ENCODE assay signal across 13 cellular contexts in genomic region chr10:113020838-113021237, GRCh38.
A peak's percentile ranks its signal among the peaks of the same experiment; 100 is the strongest.
DNase-seq lines count a peak whose midpoint lies in the region; ATAC-seq and TF ChIP-seq lines count a peak whose summit lies in the region.
"Had no signal": no experiment of that assay in that cellular context is flagged by ENCODE, and none has a peak within 500 bp of the region (broad histone marks: within the 10 kb centered on the region; RNA-seq: fewer than 3 reads in every experiment).

No MANE protein-coding gene starts in this region.

- H3K27me3 ChIP-seq in Panc1 (ENCODE audit: control insufficient read depth, insufficient read depth, low read length): no peaks in the 10 kb centered on the region
- no peaks in the 10 kb centered on the region for H3K27me3 ChIP-seq in spleen (replicated peaks in 1 of 7)
- no peaks in the 10 kb centered on the region for H3K27me3 ChIP-seq in HAP-1 (ENCODE audit: low read depth)
- H3K27me3 ChIP-seq: dorsolateral prefrontal cortex had no signal

- CTCF ChIA-PET in Panc1 (lab: Charles Lee): no interaction called here

- H3K27ac ChIP-seq in Panc1 (ENCODE audit: low read length) (peak overlapping the region; percentile 70; the same call in 1 of the 2 replicates), spleen (peak overlapping the region in 7 of 8 donors; percentile 31 to 68 (median 60))

- no TSS peak for BruUV-seq in Panc1 (replicated peaks; lab: Mats Ljungman, UMichigan)

- no peaks in the 10 kb centered on the region for H3K4me1 Mint-ChIP-seq in activated T-helper 17 cell treated with anti-CD3 and anti-CD28 coated beads, Interleukin-2, amount 50 U/mL, for 72 hours
- H3K4me1 Mint-ChIP-seq: activated naive CD8-positive, alpha-beta T cell treated with anti-CD3 and anti-CD28 coated beads, Interleukin-2, amount 10 ng/mL, durations not matched to agents 7 days and 5 days; CD4-positive, CD25-positive, alpha-beta regulatory T cell; T-cell had no signal

- no peak overlapping the region for H3K4me3 ChIP-seq in Panc1 (ENCODE audit: low read depth in 2 of 2, low read length in 2 of 2)
- no peak overlapping the region for H3K4me3 ChIP-seq in spleen
- no peak overlapping the region for H3K4me3 ChIP-seq in HAP-1

- H3K9me3 ChIP-seq in Panc1 (ENCODE audit: control insufficient read depth, insufficient read depth, low read depth, low read length) (no peaks in the 10 kb centered on the region), spleen (no peaks in the 10 kb centered on the region), HAP-1 (no peaks in the 10 kb centered on the region)

- no peaks in the 10 kb centered on the region for H3K36me3 ChIP-seq in Panc1 (ENCODE audit: control insufficient read depth, insufficient read depth, low read length)
- no peaks in the 10 kb centered on the region for H3K36me3 ChIP-seq in spleen
- no peaks in the 10 kb centered on the region; the same call in 1 of the 2 replicates for H3K36me3 ChIP-seq in HAP-1 (replicated peaks)

- in situ Hi-C loops in Panc1 (cut with HindIII; ENCODE audit: low pct_unique_long_range_greater_than_20kb, low sequenced_read_pairs): no loop called here
- in situ Hi-C loops in HAP-1 (cut with MboI; ENCODE audit: low sequenced_read_pairs): no loop called here

- TF ChIP-seq CTCF in Panc1 (IDR thresholded peaks at IDR 0.05): no peak
- TF ChIP-seq CTCF in spleen (IDR thresholded peaks at IDR 0.05 in 8 of 11, conservative IDR thresholded peaks at IDR 0.05 in 3 of 11): no peak

- intact Hi-C loops in Panc1 (cut with micrococcal nuclease; ENCODE audit: unreplicated experiment) (no loop called here), spleen (cut with DNase I; ENCODE audit: low total_unique reads) (no loop called here)

- POLR2A ChIA-PET in Panc1 (lab: Charles Lee): no interaction called here

- H3K27ac Mint-ChIP-seq in activated T-helper 17 cell treated with anti-CD3 and anti-CD28 coated beads, Interleukin-2, amount 50 U/mL, for 72 hours: no peak overlapping the region
- H3K27ac Mint-ChIP-seq: activated CD4-positive, alpha-beta memory T cell treated with anti-CD3 and anti-CD28 coated beads for 36 hours; activated naive CD8-positive, alpha-beta T cell treated with anti-CD3 and anti-CD28 coated beads, Interleukin-2, amount 10 ng/mL, durations not matched to agents 7 days and 5 days; T-cell had no signal

- no peak overlapping the region for H3K4me3 Mint-ChIP-seq in activated T-helper 17 cell treated with anti-CD3 and anti-CD28 coated beads, Interleukin-2, amount 50 U/mL, for 72 hours
- H3K4me3 Mint-ChIP-seq: activated CD4-positive, alpha-beta memory T cell treated with anti-CD3 and anti-CD28 coated beads for 36 hours; activated naive CD8-positive, alpha-beta T cell treated with anti-CD3 and anti-CD28 coated beads, Interleukin-2, amount 10 ng/mL, durations not matched to agents 7 days and 5 days; CD4-positive, CD25-positive, alpha-beta regulatory T cell; T-cell had no signal

- H3K9me3 Mint-ChIP-seq in activated T-helper 17 cell treated with anti-CD3 and anti-CD28 coated beads, Interleukin-2, amount 50 U/mL, for 72 hours: no peaks in the 10 kb centered on the region
- H3K9me3 Mint-ChIP-seq: activated CD4-positive, alpha-beta memory T cell treated with anti-CD3 and anti-CD28 coated beads for 36 hours; activated naive CD8-positive, alpha-beta T cell treated with anti-CD3 and anti-CD28 coated beads, Interleukin-2, amount 10 ng/mL, durations not matched to agents 7 days and 5 days; CD4-positive, CD25-positive, alpha-beta regulatory T cell; T-cell had no signal

- H3K4me1 ChIP-seq in Panc1 (ENCODE audit: control insufficient read depth, insufficient read depth, low read length) (peaks cover 71% of the 10 kb centered on the region), spleen (peaks cover 7 to 76% (median 37%) of the 10 kb centered on the region in 6 donors), HAP-1 (peaks cover 15% of the 10 kb centered on the region)

- 47 to 63% (median 50%) methylated on average over 7 of the region's 7 CpGs for WGBS in spleen, 5 donors

- H3K36me3 Mint-ChIP-seq in activated T-helper 17 cell treated with anti-CD3 and anti-CD28 coated beads, Interleukin-2, amount 50 U/mL, for 72 hours (ENCODE audit: low read depth): no peaks in the 10 kb centered on the region
- H3K36me3 Mint-ChIP-seq: activated CD4-positive, alpha-beta memory T cell treated with anti-CD3 and anti-CD28 coated beads for 36 hours; activated naive CD8-positive, alpha-beta T cell treated with anti-CD3 and anti-CD28 coated beads, Interleukin-2, amount 10 ng/mL, durations not matched to agents 7 days and 5 days; CD4-positive, CD25-positive, alpha-beta regulatory T cell; T-cell had no signal

- H3K27me3 Mint-ChIP-seq in activated T-helper 17 cell treated with anti-CD3 and anti-CD28 coated beads, Interleukin-2, amount 50 U/mL, for 72 hours: peaks cover 8% of the 10 kb centered on the region

- peak; percentile 56 for DNase-seq in NCI-H1092 (lab: John Stamatoyannopoulos, UW)
- no peak for DNase-seq in Panc1 (ENCODE audit: low read depth, low spot score)
- DNase-seq in left lobe of liver (ENCODE audit: low spot score): peak; percentile 85
- DNase-seq in spleen: no peak
- no peak for DNase-seq in NCI-H69 (lab: John Stamatoyannopoulos, UW)
- no peak for DNase-seq in glomerular visceral epithelial cell (ENCODE audit: extremely low spot score)
- no peak for DNase-seq in HAP-1 (ENCODE audit: low spot score in 2 of 2)
- DNase-seq: activated CD4-positive, alpha-beta memory T cell treated with anti-CD3 and anti-CD28 coated beads for 36 hours; activated naive CD8-positive, alpha-beta T cell treated with anti-CD3 and anti-CD28 coated beads, Interleukin-2, amount 10 ng/mL, durations not matched to agents 7 days and 5 days; CD4-positive, CD25-positive, alpha-beta regulatory T cell; dorsolateral prefrontal cortex; T-cell had no signal

- no peak for ATAC-seq in Panc1
- ATAC-seq in left lobe of liver: peak; percentile 66
- ATAC-seq in activated T-helper 17 cell treated with anti-CD3 and anti-CD28 coated beads, Interleukin-2, amount 50 U/mL, for 72 hours (replicated peaks): no peak
- ATAC-seq: T-cell had no signal

- TF ChIP-seq POLR2A in spleen (IDR thresholded peaks at IDR 0.05): no peak

Comparison
In these comparisons a context has a peak if more than half of its experiments do, and no peak if none do; other contexts are left out.
1. DNase-seq: peak in NCI-H1092 (single experiment) and left lobe of liver (single experiment); none in Panc1 (single experiment), spleen (single experiment), NCI-H69 (single experiment), glomerular visceral epithelial cell (single experiment) and HAP-1 (0 of 2).